In the genomic region with DNA sequence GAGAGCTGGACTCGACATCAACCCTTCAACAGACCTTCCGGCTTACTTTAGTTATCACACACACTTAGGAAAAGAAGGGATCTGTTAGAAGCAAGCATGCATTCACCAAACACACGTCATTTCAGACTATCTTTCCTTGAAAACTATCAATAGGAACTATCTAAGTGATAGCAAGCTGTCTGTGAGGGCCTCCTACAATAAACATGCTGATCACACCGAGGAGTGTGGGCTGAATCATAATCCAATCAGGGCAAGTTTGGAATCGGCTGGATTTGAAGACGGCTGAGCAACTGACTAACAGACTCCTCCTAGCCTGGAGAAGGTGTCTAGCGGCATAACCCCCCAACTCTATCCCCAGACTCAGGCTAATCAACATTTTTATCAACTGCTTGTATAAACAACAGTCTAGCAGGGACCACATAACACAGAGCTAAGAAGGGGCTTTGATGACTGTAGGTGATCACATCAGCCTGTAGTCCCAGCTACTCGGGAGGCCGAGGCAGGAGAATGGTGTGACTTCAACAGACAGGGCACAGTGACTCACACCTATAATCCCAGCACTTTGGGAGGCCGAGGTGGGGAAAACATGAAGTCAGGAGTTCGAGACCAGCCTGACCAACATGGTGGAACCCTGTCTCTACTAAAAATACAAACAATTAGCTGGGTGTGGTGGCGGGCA, we compare ENCODE assay signal across 20 cellular contexts. TPM values are rescaled to one million over a fixed set of nuclear protein-coding genes. Genes with fewer than 3 reads are reported as not detected.
DNase-seq lines count a peak whose midpoint lies in the region; FAIRE-seq and TF ChIP-seq lines count a peak whose summit lies in the region.
"Had no signal": no experiment of that assay in that cellular context is flagged by ENCODE, and none has a peak within 500 bp of the region (broad histone marks: within the 10 kb centered on the region; RNA-seq: fewer than 3 reads in every experiment).

No MANE protein-coding gene starts in this region.

- no TSS peak for BruUV-seq in endothelial cell of umbilical vein (replicated peaks; lab: Mats Ljungman, UMichigan)
- BruUV-seq in MCF 10A (replicated peaks; lab: Mats Ljungman, UMichigan) = no TSS peak

- no peak overlapping the region for H3K27ac Mint-ChIP-seq in MCF 10A (ENCODE audit: low read depth, unreplicated experiment)

- no peaks in the 10 kb centered on the region for H3K9me1 ChIP-seq in endothelial cell of umbilical vein (replicated peaks; ENCODE audit: control insufficient read depth, extremely low read depth, insufficient read depth, low read length)

- H3K9me3 ChIP-seq in AG04450 (ENCODE audit: control insufficient read depth, insufficient read depth, low read length) = no peaks in the 10 kb centered on the region
- 0 out of 2 replicates have a peak, but pooled peaks cover 3% of the 10 kb centered on the region for H3K9me3 ChIP-seq in HUES6 (ENCODE audit: control insufficient read depth, insufficient read depth, low read depth, low read length)
- no peaks in the 10 kb centered on the region for H3K9me3 ChIP-seq in endothelial cell of umbilical vein (replicated peaks; ENCODE audit: control insufficient read depth, insufficient read depth, low read length)
- H3K9me3 ChIP-seq in muscle layer of duodenum (ENCODE audit: control insufficient read depth in 1 of 2, low read length in 2 of 2) = no peaks in the 10 kb centered on the region
- H3K9me3 ChIP-seq: mucosa of descending colon, uterus had no signal

- no peaks in the 10 kb centered on the region for H4K20me1 ChIP-seq in endothelial cell of umbilical vein (replicated peaks; ENCODE audit: control insufficient read depth, extremely low read depth, insufficient read depth, low read length)

- no peaks in the 10 kb centered on the region for H3K27me3 Mint-ChIP-seq in MCF 10A (ENCODE audit: insufficient read depth, unreplicated experiment)

- H3K27ac ChIP-seq in AG04450 (ENCODE audit: low read depth, low read length) (peak overlapping the region; percentile 34), HUES6 (ENCODE audit: low read depth, low read length) (peak overlapping the region; percentile 64; the same call in 1 of the 2 replicates), endothelial cell of umbilical vein (ENCODE audit: insufficient read depth, low read depth, low read length) (no peak overlapping the region), muscle layer of duodenum (ENCODE audit: low read length) (peak overlapping the region; percentile 31)
- H3K27ac ChIP-seq: uterus had no signal

- no peak overlapping the region for H2AFZ ChIP-seq in endothelial cell of umbilical vein (ENCODE audit: low read depth, low read length)

- TF ChIP-seq POLR2A in endothelial cell of umbilical vein (IDR thresholded peaks at IDR 0.05; ENCODE audit: low read depth, low read length) = no peak

- CTCF ChIA-PET in AG04450 (lab: Charles Lee) = interaction anchor here (1.2 to 1.4 kb wide), 2 partner anchors 31 to 91 kb away, joined by 3 to 5 read pairs; a partner anchor contains a TSS
- CTCF ChIA-PET in endothelial cell of umbilical vein (lab: Charles Lee) = interaction anchor here (1.1 to 2.1 kb wide), 6 partner anchors 16 to 166 kb away, joined by 3 to 9 read pairs (median 4); a partner anchor contains a TSS
- CTCF ChIA-PET in MCF 10A (lab: Yijun Ruan, JAX) = interaction anchor here (0.6 to 1.0 kb wide), 6 partner anchors 14 to 292 kb away, joined by 3 to 4 read pairs (median 3); no protein-coding TSS in a partner anchor

- no peak for TF ChIP-seq CTCF in AG04450 (IDR thresholded peaks at IDR 0.05; ENCODE audit: low read depth, low read length)
- no peak for TF ChIP-seq CTCF in endothelial cell of umbilical vein (IDR thresholded peaks at IDR 0.05; ENCODE audit: extremely low read depth in 1 of 2, insufficient read depth in 1 of 2, low read depth in 1 of 2, low read length in 2 of 2)
- no peak for TF ChIP-seq CTCF in MCF 10A (IDR thresholded peaks at IDR 0.05; ENCODE audit: unreplicated experiment)

- peak overlapping the region; percentile 0 for H3K4me2 ChIP-seq in endothelial cell of umbilical vein (ENCODE audit: insufficient read depth, low read length)

- peaks cover 11% of the 10 kb centered on the region for H3K79me2 ChIP-seq in endothelial cell of umbilical vein (ENCODE audit: control insufficient read depth, insufficient read depth, low read length)

- POLR2A ChIA-PET in AG04450 (lab: Yijun Ruan, JAX) = interaction anchor here (0.7 to 1.5 kb wide), 3 partner anchors 11 to 178 kb away, joined by 3 to 8 read pairs (median 4); no protein-coding TSS in a partner anchor
- POLR2A ChIA-PET in endothelial cell of umbilical vein (lab: Charles Lee) = interaction anchor here (0.9 kb wide), 1 partner anchor 14 kb away, joined by 7 read pairs; no protein-coding TSS in a partner anchor
- POLR2A ChIA-PET in MCF 10A (lab: Yijun Ruan, JAX) = interaction anchor here (0.6 to 1.7 kb wide), 4 partner anchors 9 to 82 kb away, joined by 4 to 7 read pairs (median 5); no protein-coding TSS in a partner anchor

- peak overlapping the region; percentile 61 for H3K9ac ChIP-seq in HUES6 (ENCODE audit: low read length)
- no peak overlapping the region for H3K9ac ChIP-seq in endothelial cell of umbilical vein (replicated peaks; ENCODE audit: extremely low read depth, insufficient read depth, low read length)

- intact Hi-C loops in endothelial cell of umbilical vein (cut with micrococcal nuclease) = no loop called here
- intact Hi-C loops in MCF 10A (cut with micrococcal nuclease) = no loop called here

- H3K4me1 Mint-ChIP-seq in MCF 10A (ENCODE audit: insufficient read depth, unreplicated experiment) = peaks cover 4% of the 10 kb centered on the region

- H3K4me3 Mint-ChIP-seq in MCF 10A (ENCODE audit: unreplicated experiment) = no peak overlapping the region
- H3K4me3 Mint-ChIP-seq: activated T-cell treated with anti-CD3 and anti-CD28 coated beads, Interleukin-2, amount 50 U/mL, for 4 hours had no signal

- DNase-seq in AG04450 (ENCODE audit: low read depth, low spot score) = no peak
- peak; percentile 19 for DNase-seq in endothelial cell of umbilical vein (ENCODE audit: low read depth, low spot score)
- no peak for DNase-seq in activated T-cell treated with anti-CD3 and anti-CD28 coated beads, Interleukin-2, amount 50 U/mL, for 1 hour
- no peak for DNase-seq in NCI-H510A treated with DMSO at 0.1 percent for 48 hours (lab: John Stamatoyannopoulos, UW)
- DNase-seq in MCF 10A (ENCODE audit: unreplicated experiment) = no peak
- DNase-seq in germinal center (ENCODE audit: low spot score) = no peak
- DNase-seq: ACHN; activated CD4-positive, alpha-beta T cell treated with anti-CD3 and anti-CD28 coated beads, Interleukin-2, amount 50 U/mL, for 1 hour; activated T-cell treated with anti-CD3 and anti-CD28 coated beads, Interleukin-2, amount 50 U/mL, for 4 hours; COR-L47; GDM1; mucosa of descending colon; NCI-H1092 treated with DMSO at 0.1 percent for 48 hours; SIG-M5; stimulated activated naive CD8-positive, alpha-beta T cell treated with anti-CD3 and anti-CD28 coated beads, Interleukin-15, Interleukin-2, amounts not matched to agents 100 U/mL and 50 U/mL, for 24 hours; uterus had no signal

- no peak for FAIRE-seq in endothelial cell of umbilical vein (lab: Jason Lieb, UNC)
- FAIRE-seq: H54, K562 had no signal

- H3K36me3 Mint-ChIP-seq in MCF 10A (ENCODE audit: insufficient read depth, unreplicated experiment) = no peaks in the 10 kb centered on the region

- dilution Hi-C loops in endothelial cell of umbilical vein (cut with MboI; ENCODE audit: extremely low pct_ligation_motif_present, low sequenced_read_pairs) = no loop called here

- no peaks in the 10 kb centered on the region for H3K9me3 Mint-ChIP-seq in MCF 10A (ENCODE audit: unreplicated experiment)
- H3K9me3 Mint-ChIP-seq: activated T-cell treated with anti-CD3 and anti-CD28 coated beads, Interleukin-2, amount 50 U/mL, for 4 hours had no signal

- H3K27me3 ChIP-seq in AG04450 (ENCODE audit: control insufficient read depth, insufficient read depth, low read length) (no peaks in the 10 kb centered on the region), HUES6 (ENCODE audit: control insufficient read depth, insufficient read depth, low read length) (no peaks in the 10 kb centered on the region), endothelial cell of umbilical vein (ENCODE audit: control insufficient read depth in 2 of 2, insufficient read depth in 2 of 2, low read length in 2 of 2) (no peaks in the 10 kb centered on the region), muscle layer of duodenum (ENCODE audit: low read depth, low read length) (peaks cover 4% of the 10 kb centered on the region)
- H3K27me3 ChIP-seq: uterus had no signal

- H3K4me1 ChIP-seq in HUES6 (ENCODE audit: control insufficient read depth, insufficient read depth, low read length) = peaks cover 53% of the 10 kb centered on the region
- H3K4me1 ChIP-seq in endothelial cell of umbilical vein (ENCODE audit: control insufficient read depth, extremely low read depth, insufficient read depth, low read length) = peaks cover 2% of the 10 kb centered on the region
- peaks cover 0 to 15% of the 10 kb centered on the region in 2 donors for H3K4me1 ChIP-seq in muscle layer of duodenum (ENCODE audit: control insufficient read depth in 1 of 2, insufficient read depth in 2 of 2, low read length in 2 of 2)
- H3K4me1 ChIP-seq: uterus had no signal

- peaks cover 5% of the 10 kb centered on the region for H3K36me3 ChIP-seq in HUES6 (ENCODE audit: control insufficient read depth, insufficient read depth, low read length)
- no peaks in the 10 kb centered on the region for H3K36me3 ChIP-seq in endothelial cell of umbilical vein (ENCODE audit: control insufficient read depth in 2 of 2, extremely low read depth in 1 of 2, insufficient read depth in 2 of 2, low read length in 2 of 2)
- H3K36me3 ChIP-seq in muscle layer of duodenum (ENCODE audit: control insufficient read depth in 1 of 2, insufficient read depth in 2 of 2, low read length in 2 of 2) = no peaks in the 10 kb centered on the region
- H3K36me3 ChIP-seq: uterus had no signal

- no peak overlapping the region for H3K4me3 ChIP-seq in AG04450 (ENCODE audit: low read depth, low read length)
- no peak overlapping the region for H3K4me3 ChIP-seq in HUES6 (ENCODE audit: low read depth, low read length)
- no peak overlapping the region for H3K4me3 ChIP-seq in endothelial cell of umbilical vein (replicated peaks in 1 of 3; ENCODE audit: insufficient read depth in 1 of 3, low read depth in 1 of 3, low read length in 3 of 3)
- H3K4me3 ChIP-seq in muscle layer of duodenum (ENCODE audit: low read depth in 1 of 2, low read length in 2 of 2) = no peak overlapping the region
- H3K4me3 ChIP-seq: K562, mucosa of descending colon, uterus had no signal

RNA-seq across cellular contexts. Expression of a gene that starts 14.1 kb away (rescaled TPM):
- polyA plus RNA-seq in AG04450 (2011; rRNA removed) = 118 and 135 TPM in 2 replicates
- polyA minus RNA-seq in AG04450 (2011; rRNA and poly(A)+ RNA removed) = 197 and 233 TPM in 2 replicates
- 58.9 and 77.3 TPM in 2 replicates for total RNA-seq in endothelial cell of umbilical vein
- polyA plus RNA-seq in endothelial cell of umbilical vein = 69.5 and 79.0 TPM in 2 replicates
- polyA plus RNA-seq in endothelial cell of umbilical vein (2011; cell fraction: cytosol; rRNA removed) = 30.9 and 37.0 TPM in 2 replicates
- polyA plus RNA-seq in endothelial cell of umbilical vein (2011; cell fraction: nucleus; rRNA removed) = 23.1 and 36.3 TPM in 2 replicates
- polyA plus RNA-seq in endothelial cell of umbilical vein (2012) = 19.7 and 40.2 TPM in 2 replicates
- polyA minus RNA-seq in endothelial cell of umbilical vein = 58.4 and 79.1 TPM in 2 replicates
- polyA minus RNA-seq in endothelial cell of umbilical vein (2011; cell fraction: cytosol; rRNA and poly(A)+ RNA removed) = 5.2 TPM
- 27.9 and 31.7 TPM in 2 replicates for polyA minus RNA-seq in endothelial cell of umbilical vein (2011; cell fraction: nucleus; rRNA and poly(A)+ RNA removed)
- total RNA-seq in MCF 10A (2022) = 36.8 and 57.3 TPM in 2 replicates

RNA-seq across cellular contexts. Expression of a gene that starts 31.5 kb away (rescaled TPM):
- 17.7 and 18.1 TPM in 2 replicates for polyA plus RNA-seq in AG04450 (2011; rRNA removed)
- 13.9 and 15.9 TPM in 2 replicates for polyA minus RNA-seq in AG04450 (2011; rRNA and poly(A)+ RNA removed)
- total RNA-seq in endothelial cell of umbilical vein = 19.5 and 19.6 TPM in 2 replicates
- 18.6 and 19.0 TPM in 2 replicates for polyA plus RNA-seq in endothelial cell of umbilical vein
- polyA plus RNA-seq in endothelial cell of umbilical vein (2011; cell fraction: cytosol; rRNA removed) = 16.5 and 20.5 TPM in 2 replicates
- 9.6 and 10.3 TPM in 2 replicates for polyA plus RNA-seq in endothelial cell of umbilical vein (2011; cell fraction: nucleus; rRNA removed)
- polyA plus RNA-seq in endothelial cell of umbilical vein (2012) = 22.1 and 22.5 TPM in 2 replicates
- 18.3 and 18.5 TPM in 2 replicates for polyA minus RNA-seq in endothelial cell of umbilical vein
- polyA minus RNA-seq in endothelial cell of umbilical vein (2011; cell fraction: cytosol; rRNA and poly(A)+ RNA removed) = 8.5 TPM
- polyA minus RNA-seq in endothelial cell of umbilical vein (2011; cell fraction: nucleus; rRNA and poly(A)+ RNA removed) = 10.9 and 15.9 TPM in 2 replicates
- 16.6 and 18.5 TPM in 2 replicates for total RNA-seq in MCF 10A (2022)
